In the genomic region with DNA sequence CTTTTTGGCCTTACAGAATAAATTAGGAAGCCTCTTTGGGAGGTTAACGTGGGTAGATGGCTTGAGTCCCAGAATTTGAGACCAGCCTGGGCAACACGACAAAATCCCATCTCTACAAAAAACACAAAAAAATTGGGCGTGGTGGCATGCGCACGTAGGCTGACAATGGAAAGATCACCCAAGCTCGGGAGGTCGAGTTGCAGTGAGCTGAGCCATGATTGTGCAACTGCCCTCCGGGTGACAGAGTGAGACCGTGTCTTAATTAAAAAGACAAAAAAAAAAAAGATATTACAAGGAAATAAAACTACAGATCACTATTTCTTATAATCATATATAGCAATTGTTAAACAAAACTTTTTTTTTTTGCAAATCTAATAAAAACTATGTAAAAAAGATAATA, we compare ENCODE assay signal across 23 cellular contexts.
"Had no signal": no experiment of that assay in that cellular context is flagged by ENCODE, and none has a peak within 500 bp of the region (broad histone marks: within the 10 kb centered on the region; RNA-seq: fewer than 3 reads in every experiment).

No MANE protein-coding gene starts in this region.

- H3K27me3 Mint-ChIP-seq: type B pancreatic cell had no signal

- H3K9me3 ChIP-seq: left ventricle myocardium inferior, neutrophil, ovary, prostate gland, spleen, testis, vagina had no signal

- H3K4me1 Mint-ChIP-seq: activated naive CD8-positive, alpha-beta T cell treated with anti-CD3 and anti-CD28 coated beads for 36 hours had no signal

- H3K4me2 ChIP-seq: hepatocyte had no signal

- H2AFZ ChIP-seq: hepatocyte had no signal

- H3K4me3 ChIP-seq: cardiac muscle cell, hepatocyte, left ventricle myocardium inferior, ovary, prostate gland, spleen, testis, vagina had no signal

- H3K79me2 ChIP-seq: hepatocyte had no signal

- H3K4me1 ChIP-seq: left ventricle myocardium inferior, prostate gland, spleen, testis, vagina had no signal

- H3K36me3 Mint-ChIP-seq: activated naive CD8-positive, alpha-beta T cell treated with anti-CD3 and anti-CD28 coated beads for 36 hours; natural killer cell treated with Interleukin-12 subunit alpha and Interleukin-12 subunit beta and Interleukin-15 and Interleukin-18, amount 100 ng/mL, for 72 hours; type B pancreatic cell had no signal

- H3K4me3 Mint-ChIP-seq: activated naive CD8-positive, alpha-beta T cell treated with anti-CD3 and anti-CD28 coated beads for 36 hours; natural killer cell treated with Interleukin-12 subunit alpha and Interleukin-12 subunit beta and Interleukin-15 and Interleukin-18, amount 100 ng/mL, for 72 hours; type B pancreatic cell had no signal

- FAIRE-seq: frontal cortex had no signal

- H3K27ac ChIP-seq: cardiac muscle cell, hepatocyte, left ventricle myocardium inferior, neutrophil, ovary, prostate gland, spleen, testis, vagina had no signal

- ATAC-seq: natural killer cell treated with Interleukin-12 subunit alpha and Interleukin-12 subunit beta and Interleukin-15 and Interleukin-18, amount 100 ng/mL, for 72 hours had no signal

- H3K9me3 Mint-ChIP-seq: activated naive CD8-positive, alpha-beta T cell treated with anti-CD3 and anti-CD28 coated beads for 36 hours; type B pancreatic cell had no signal

- DNase-seq: activated CD4-positive, alpha-beta T cell treated with anti-CD3 and anti-CD28 coated beads for 4 hours; activated CD4-positive, alpha-beta T cell treated with anti-CD3 and anti-CD28 coated beads, Interleukin-2, amount 50 U/mL, for 48 hours; activated CD4-positive, CD25-positive, alpha-beta regulatory T cell; activated CD8-positive, alpha-beta memory T cell treated with anti-CD3 and anti-CD28 coated beads, Interleukin-2, amount 50 U/mL, for 48 hours; activated naive CD4-positive, alpha-beta T cell treated with Interleukin-2 at 50 U/mL for 16 hours; activated naive CD8-positive, alpha-beta T cell treated with anti-CD3 and anti-CD28 coated beads for 36 hours; activated T-cell treated with anti-CD3 and anti-CD28 coated beads, Interleukin-2, amount 50 U/mL, for 48 hours; glutamatergic neuron; kidney glomerular epithelial cell; left ventricle myocardium inferior; ovary; spleen; stimulated activated CD4-positive, alpha-beta T cell treated with anti-CD3 and anti-CD28 coated beads, Interleukin-4, amount 100 ng/mL, for 1 hour; stimulated activated naive CD4-positive, alpha-beta T cell; testis had no signal

- H3K27ac Mint-ChIP-seq: activated naive CD8-positive, alpha-beta T cell treated with anti-CD3 and anti-CD28 coated beads for 36 hours; natural killer cell treated with Interleukin-12 subunit alpha and Interleukin-12 subunit beta and Interleukin-15 and Interleukin-18, amount 100 ng/mL, for 72 hours; type B pancreatic cell had no signal

- H3K36me3 ChIP-seq: cardiac muscle cell, left ventricle myocardium inferior, neutrophil, ovary, prostate gland, spleen, vagina had no signal

- H3K27me3 ChIP-seq: cardiac muscle cell, hepatocyte, neutrophil, ovary, spleen, testis, vagina had no signal
